In genomic region chr20:37526238-37526838, GRCh38 we compare ENCODE assay signal across 1 cellular context.
TF ChIP-seq lines count a peak whose summit lies in the region.

No MANE protein-coding gene starts in this region.

TF ChIP-seq in K562, 482 proteins besides CTCF, POLR2A, EP300 and RAD21 (continued from another document and continues in another):
- TF ChIP-seq MBD1 (CRISPR knock-in tag; IDR thresholded peaks at IDR 0.05) (no peak), ZNF384 (IDR thresholded peaks at IDR 0.05; ENCODE audit: low read depth, low read length) (no peak), IFI16 (CRISPR knock-in tag; IDR thresholded peaks at IDR 0.05) (no peak), MLLT1 (IDR thresholded peaks at IDR 0.05) (no peak), HNRNPUL1 (IDR thresholded peaks at IDR 0.05; ENCODE audit: low read length) (no peak), C11orf30 (IDR thresholded peaks at IDR 0.05; ENCODE audit: low read depth) (no peak), ZC3H8 (IDR thresholded peaks at IDR 0.05) (no peak), RFX7 (CRISPR knock-in tag; IDR thresholded peaks at IDR 0.05) (no peak), TEAD1 (CRISPR knock-in tag; IDR thresholded peaks at IDR 0.05) (peak; percentile 71 to 74; a peak in 3 of 4 replicates), TAF7 (tag; IDR thresholded peaks at IDR 0.05) (no peak), ZNF79 (CRISPR knock-in tag; IDR thresholded peaks at IDR 0.05; ENCODE audit: low read depth) (no peak), ZBTB9 (CRISPR knock-in tag; IDR thresholded peaks at IDR 0.05) (no peak), ZNF263 (CRISPR knock-in tag; IDR thresholded peaks at IDR 0.05; ENCODE audit: borderline replicate concordance) (no peak), HDAC2 (IDR thresholded peaks at IDR 0.05) (peak; percentile 96), MTA1 (IDR thresholded peaks at IDR 0.05; ENCODE audit: borderline replicate concordance) (no peak), ZNF507 (tag; conservative IDR thresholded peaks at IDR 0.05) (no peak), NR3C1 (CRISPR knock-in tag; IDR thresholded peaks at IDR 0.05) (no peak), ZNF140 (CRISPR knock-in tag; IDR thresholded peaks at IDR 0.05) (no peak), ETV1 (tag; conservative IDR thresholded peaks at IDR 0.05; ENCODE audit: low read depth) (0 out of 2 replicates have a peak, but pooled peaks have one; percentile 26), ESRRA (IDR thresholded peaks at IDR 0.05; ENCODE audit: borderline replicate concordance, low read depth) (no peak), LCOR (CRISPR knock-in tag; IDR thresholded peaks at IDR 0.05) (no peak), CREM (IDR thresholded peaks at IDR 0.05; ENCODE audit: low read depth) (peak; percentile 44; the same call in 1 of the 2 replicates), ZKSCAN8 (CRISPR knock-in tag; IDR thresholded peaks at IDR 0.05) (no peak), GTF2A2 (tag; IDR thresholded peaks at IDR 0.05) (no peak), MGA (IDR thresholded peaks at IDR 0.05) (no peak), MEF2D (tag; conservative IDR thresholded peaks at IDR 0.05; ENCODE audit: low read depth) (no peak), THRA (IDR thresholded peaks at IDR 0.05) (no peak), CBX8 (IDR thresholded peaks at IDR 0.05; ENCODE audit: borderline replicate concordance, extremely low read depth, low read depth, low read length, poor library complexity, severe bottlenecking) (no peak), EZH2 (IDR thresholded peaks at IDR 0.05; ENCODE audit: borderline replicate concordance, low read depth, low read length) (no peak), NR1H2 (CRISPR knock-in tag; IDR thresholded peaks at IDR 0.05) (no peak), CREBBP (IDR thresholded peaks at IDR 0.05; ENCODE audit: low read depth, low read length) (no peak), RBBP5 (IDR thresholded peaks at IDR 0.05; ENCODE audit: borderline replicate concordance, insufficient read depth, low read length, poor library complexity, severe bottlenecking) (no peak), HDGF (IDR thresholded peaks at IDR 0.05) (no peak), ZNF764 (CRISPR knock-in tag; IDR thresholded peaks at IDR 0.05; ENCODE audit: low read depth) (no peak), SMARCA4 (IDR thresholded peaks at IDR 0.05) (peak; percentile 62)
- TF ChIP-seq, protein P1, sequence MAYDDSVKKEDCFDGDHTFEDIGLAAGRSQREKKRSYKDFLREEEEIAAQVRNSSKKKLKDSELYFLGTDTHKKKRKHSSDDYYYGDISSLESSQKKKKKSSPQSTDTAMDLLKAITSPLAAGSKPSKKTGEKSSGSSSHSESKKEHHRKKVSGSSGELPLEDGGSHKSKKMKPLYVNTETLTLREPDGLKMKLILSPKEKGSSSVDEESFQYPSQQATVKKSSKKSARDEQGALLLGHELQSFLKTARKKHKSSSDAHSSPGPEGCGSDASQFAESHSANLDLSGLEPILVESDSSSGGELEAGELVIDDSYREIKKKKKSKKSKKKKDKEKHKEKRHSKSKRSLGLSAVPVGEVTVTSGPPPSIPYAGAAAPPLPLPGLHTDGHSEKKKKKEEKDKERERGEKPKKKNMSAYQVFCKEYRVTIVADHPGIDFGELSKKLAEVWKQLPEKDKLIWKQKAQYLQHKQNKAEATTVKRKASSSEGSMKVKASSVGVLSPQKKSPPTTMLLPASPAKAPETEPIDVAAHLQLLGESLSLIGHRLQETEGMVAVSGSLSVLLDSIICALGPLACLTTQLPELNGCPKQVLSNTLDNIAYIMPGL (CRISPR knock-in tag; IDR thresholded peaks at IDR 0.05), result no peak
- TF ChIP-seq, protein P2, sequence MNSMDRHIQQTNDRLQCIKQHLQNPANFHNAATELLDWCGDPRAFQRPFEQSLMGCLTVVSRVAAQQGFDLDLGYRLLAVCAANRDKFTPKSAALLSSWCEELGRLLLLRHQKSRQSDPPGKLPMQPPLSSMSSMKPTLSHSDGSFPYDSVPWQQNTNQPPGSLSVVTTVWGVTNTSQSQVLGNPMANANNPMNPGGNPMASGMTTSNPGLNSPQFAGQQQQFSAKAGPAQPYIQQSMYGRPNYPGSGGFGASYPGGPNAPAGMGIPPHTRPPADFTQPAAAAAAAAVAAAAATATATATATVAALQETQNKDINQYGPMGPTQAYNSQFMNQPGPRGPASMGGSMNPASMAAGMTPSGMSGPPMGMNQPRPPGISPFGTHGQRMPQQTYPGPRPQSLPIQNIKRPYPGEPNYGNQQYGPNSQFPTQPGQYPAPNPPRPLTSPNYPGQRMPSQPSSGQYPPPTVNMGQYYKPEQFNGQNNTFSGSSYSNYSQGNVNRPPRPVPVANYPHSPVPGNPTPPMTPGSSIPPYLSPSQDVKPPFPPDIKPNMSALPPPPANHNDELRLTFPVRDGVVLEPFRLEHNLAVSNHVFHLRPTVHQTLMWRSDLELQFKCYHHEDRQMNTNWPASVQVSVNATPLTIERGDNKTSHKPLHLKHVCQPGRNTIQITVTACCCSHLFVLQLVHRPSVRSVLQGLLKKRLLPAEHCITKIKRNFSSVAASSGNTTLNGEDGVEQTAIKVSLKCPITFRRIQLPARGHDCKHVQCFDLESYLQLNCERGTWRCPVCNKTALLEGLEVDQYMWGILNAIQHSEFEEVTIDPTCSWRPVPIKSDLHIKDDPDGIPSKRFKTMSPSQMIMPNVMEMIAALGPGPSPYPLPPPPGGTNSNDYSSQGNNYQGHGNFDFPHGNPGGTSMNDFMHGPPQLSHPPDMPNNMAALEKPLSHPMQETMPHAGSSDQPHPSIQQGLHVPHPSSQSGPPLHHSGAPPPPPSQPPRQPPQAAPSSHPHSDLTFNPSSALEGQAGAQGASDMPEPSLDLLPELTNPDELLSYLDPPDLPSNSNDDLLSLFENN (IDR thresholded peaks at IDR 0.05; ENCODE audit: low read depth in 2 of 2, low read length in 2 of 2), result no peak
- TF ChIP-seq, protein P3, sequence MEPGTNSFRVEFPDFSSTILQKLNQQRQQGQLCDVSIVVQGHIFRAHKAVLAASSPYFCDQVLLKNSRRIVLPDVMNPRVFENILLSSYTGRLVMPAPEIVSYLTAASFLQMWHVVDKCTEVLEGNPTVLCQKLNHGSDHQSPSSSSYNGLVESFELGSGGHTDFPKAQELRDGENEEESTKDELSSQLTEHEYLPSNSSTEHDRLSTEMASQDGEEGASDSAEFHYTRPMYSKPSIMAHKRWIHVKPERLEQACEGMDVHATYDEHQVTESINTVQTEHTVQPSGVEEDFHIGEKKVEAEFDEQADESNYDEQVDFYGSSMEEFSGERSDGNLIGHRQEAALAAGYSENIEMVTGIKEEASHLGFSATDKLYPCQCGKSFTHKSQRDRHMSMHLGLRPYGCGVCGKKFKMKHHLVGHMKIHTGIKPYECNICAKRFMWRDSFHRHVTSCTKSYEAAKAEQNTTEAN (CRISPR knock-in tag; IDR thresholded peaks at IDR 0.05), result no peak
